ENCODE assay signal across 27 cellular contexts in genomic region chr2:158142165-158142564, GRCh38. TPM values are rescaled to one million over a fixed set of nuclear protein-coding genes. Genes with fewer than 3 reads are reported as not detected.
"Had no signal": no experiment of that assay in that cellular context is flagged by ENCODE, and none has a peak within 500 bp of the region (broad histone marks: within the 10 kb centered on the region; RNA-seq: fewer than 3 reads in every experiment).

No MANE protein-coding gene starts in this region.

- H3K4me1 ChIP-seq: adrenal gland, breast epithelium, left ventricle myocardium inferior, spleen, thyroid gland had no signal

- H3K36me3 ChIP-seq: adrenal gland, breast epithelium, left ventricle myocardium inferior, spleen, thyroid gland had no signal

- DNase-seq: activated naive CD4-positive, alpha-beta T cell; activated T-cell treated with anti-CD3 and anti-CD28 coated beads, Interleukin-2, amount 50 U/mL, for 1 hour; dorsolateral prefrontal cortex; effector memory CD8-positive, alpha-beta T cell; glutamatergic neuron; hypothalamus; left ventricle myocardium inferior; mammary epithelial cell; natural killer cell; retina; spleen; stimulated activated CD4-positive, alpha-beta T cell treated with anti-CD3 and anti-CD28 coated beads, Interleukin-4, amount 100 ng/mL, for 1 hour; stimulated activated naive CD4-positive, alpha-beta T cell treated with Interleukin-2 at 50 U/mL for 16 hours; thyroid gland had no signal

- H3K27me3 Mint-ChIP-seq: progenitor cell of endocrine pancreas had no signal

- H3K4me3 ChIP-seq: adrenal gland, breast epithelium, dorsolateral prefrontal cortex, left ventricle myocardium inferior, spleen, thyroid gland had no signal

- H3K27me3 ChIP-seq: adrenal gland, breast epithelium, dorsolateral prefrontal cortex, spleen, thyroid gland had no signal

- H3K36me3 Mint-ChIP-seq: activated naive CD8-positive, alpha-beta T cell; natural killer cell; WTC11 had no signal

- H3K27ac Mint-ChIP-seq: activated naive CD8-positive, alpha-beta T cell; activated T-helper 2 cell treated with anti-CD3 and anti-CD28 coated beads, Interferon-gamma antibody, Interleukin-2, Interleukin-4, amounts not matched to agents 10 μg/mL and 5 μg/mL and 100 μg/mL, durations not matched to agents 14 hours and 24 hours and 36 hours; effector memory CD8-positive, alpha-beta T cell; mesothelial cell of epicardium; natural killer cell; progenitor cell of endocrine pancreas; WTC11 had no signal

- ATAC-seq: effector memory CD8-positive, alpha-beta T cell; esophagus mucosa; WTC11 had no signal

- H3K9me3 ChIP-seq: adrenal gland, breast epithelium, thyroid gland had no signal

- H3K27ac ChIP-seq: adrenal gland, breast epithelium, dorsolateral prefrontal cortex, left ventricle myocardium inferior, thyroid gland had no signal

- H3K4me1 Mint-ChIP-seq: central memory CD8-positive, alpha-beta T cell; natural killer cell had no signal

- H3K9me3 Mint-ChIP-seq: activated T-helper 2 cell treated with anti-CD3 and anti-CD28 coated beads, Interferon-gamma antibody, Interleukin-2, Interleukin-4, amounts not matched to agents 10 μg/mL and 5 μg/mL and 100 μg/mL, durations not matched to agents 14 hours and 24 hours and 36 hours; central memory CD8-positive, alpha-beta T cell; effector memory CD8-positive, alpha-beta T cell had no signal

- H3K4me3 Mint-ChIP-seq: activated naive CD8-positive, alpha-beta T cell; central memory CD8-positive, alpha-beta T cell; effector memory CD8-positive, alpha-beta T cell; mesothelial cell of epicardium; natural killer cell; WTC11 had no signal

RNA-seq across cellular contexts. Expression of gene UPP2, which starts 40.5 kb away (rescaled TPM):
- total RNA-seq: activated T-helper 2 cell treated with anti-CD3 and anti-CD28 coated beads, Interferon-gamma antibody, Interleukin-2, Interleukin-4, amounts not matched to agents 10 μg/mL and 5 μg/mL and 100 μg/mL, durations not matched to agents 14 hours and 24 hours and 36 hours; endothelial cell of umbilical vein; esophagus mucosa; left ventricle myocardium inferior; mammary epithelial cell; mesothelial cell of epicardium; natural killer cell; osteoblast; progenitor cell of endocrine pancreas; spleen; subcutaneous adipose tissue; WTC11 had no signal
- polyA plus RNA-seq: endothelial cell of umbilical vein, mammary epithelial cell, urinary bladder had no signal
